Comparison of ENCODE assay signal across 1 cellular context in the genomic region with DNA sequence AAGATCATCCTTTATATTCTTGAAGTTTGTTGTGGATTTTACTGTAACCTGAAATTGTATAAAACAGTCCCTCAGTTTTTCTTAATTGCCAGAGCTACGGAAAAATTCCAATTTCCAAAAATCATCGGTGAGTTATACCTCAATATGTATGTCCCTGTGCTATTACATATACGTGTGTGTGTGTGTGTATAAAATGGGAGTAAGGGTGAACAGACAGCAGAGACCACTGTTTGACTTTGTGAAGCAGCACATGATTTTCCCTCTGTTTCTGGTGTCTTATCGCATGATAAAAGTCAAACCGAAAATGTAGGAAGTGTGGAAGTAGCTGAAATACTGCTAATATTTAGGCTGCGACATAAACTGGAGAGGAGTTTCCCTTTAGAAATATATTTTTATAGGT.
TF ChIP-seq lines count a peak whose summit lies in the region.

No MANE protein-coding gene starts in this region.

TF ChIP-seq in GM23338, 12 proteins besides CTCF, POLR2A, EP300 and RAD21:
- TF ChIP-seq NANOG (IDR thresholded peaks at IDR 0.05; ENCODE audit: borderline replicate concordance), result no peak
- TF ChIP-seq EZH2 (IDR thresholded peaks at IDR 0.05; ENCODE audit: low read depth, unreplicated experiment), result no peak
- TF ChIP-seq, protein P1, sequence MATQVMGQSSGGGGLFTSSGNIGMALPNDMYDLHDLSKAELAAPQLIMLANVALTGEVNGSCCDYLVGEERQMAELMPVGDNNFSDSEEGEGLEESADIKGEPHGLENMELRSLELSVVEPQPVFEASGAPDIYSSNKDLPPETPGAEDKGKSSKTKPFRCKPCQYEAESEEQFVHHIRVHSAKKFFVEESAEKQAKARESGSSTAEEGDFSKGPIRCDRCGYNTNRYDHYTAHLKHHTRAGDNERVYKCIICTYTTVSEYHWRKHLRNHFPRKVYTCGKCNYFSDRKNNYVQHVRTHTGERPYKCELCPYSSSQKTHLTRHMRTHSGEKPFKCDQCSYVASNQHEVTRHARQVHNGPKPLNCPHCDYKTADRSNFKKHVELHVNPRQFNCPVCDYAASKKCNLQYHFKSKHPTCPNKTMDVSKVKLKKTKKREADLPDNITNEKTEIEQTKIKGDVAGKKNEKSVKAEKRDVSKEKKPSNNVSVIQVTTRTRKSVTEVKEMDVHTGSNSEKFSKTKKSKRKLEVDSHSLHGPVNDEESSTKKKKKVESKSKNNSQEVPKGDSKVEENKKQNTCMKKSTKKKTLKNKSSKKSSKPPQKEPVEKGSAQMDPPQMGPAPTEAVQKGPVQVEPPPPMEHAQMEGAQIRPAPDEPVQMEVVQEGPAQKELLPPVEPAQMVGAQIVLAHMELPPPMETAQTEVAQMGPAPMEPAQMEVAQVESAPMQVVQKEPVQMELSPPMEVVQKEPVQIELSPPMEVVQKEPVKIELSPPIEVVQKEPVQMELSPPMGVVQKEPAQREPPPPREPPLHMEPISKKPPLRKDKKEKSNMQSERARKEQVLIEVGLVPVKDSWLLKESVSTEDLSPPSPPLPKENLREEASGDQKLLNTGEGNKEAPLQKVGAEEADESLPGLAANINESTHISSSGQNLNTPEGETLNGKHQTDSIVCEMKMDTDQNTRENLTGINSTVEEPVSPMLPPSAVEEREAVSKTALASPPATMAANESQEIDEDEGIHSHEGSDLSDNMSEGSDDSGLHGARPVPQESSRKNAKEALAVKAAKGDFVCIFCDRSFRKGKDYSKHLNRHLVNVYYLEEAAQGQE (IDR thresholded peaks at IDR 0.05; ENCODE audit: unreplicated experiment), result no peak
